13 cellular contexts compared by ENCODE assay signal in genomic region chr14:23915559-23915958, GRCh38.
"Had no signal": no experiment of that assay in that cellular context is flagged by ENCODE, and none has a peak within 500 bp of the region (broad histone marks: within the 10 kb centered on the region; RNA-seq: fewer than 3 reads in every experiment).

No MANE protein-coding gene starts in this region.

- H3K4me3 ChIP-seq: esophagus squamous epithelium, gastroesophageal sphincter, smooth muscle cell, transverse colon had no signal

- H3K27me3 ChIP-seq: esophagus squamous epithelium, gastroesophageal sphincter, transverse colon had no signal

- H3K4me1 ChIP-seq: esophagus squamous epithelium, transverse colon had no signal

- ATAC-seq: effector memory CD8-positive, alpha-beta T cell; naive thymus-derived CD4-positive, alpha-beta T cell had no signal

- DNase-seq: effector memory CD8-positive, alpha-beta T cell; esophagus squamous epithelium; glutamatergic neuron; immature natural killer cell; left ventricle myocardium superior; naive thymus-derived CD4-positive, alpha-beta T cell; right cardiac atrium; stimulated activated CD4-positive, alpha-beta T cell treated with anti-CD3 and anti-CD28 coated beads, Interleukin-2, amount 100 ng/mL, for 48 hours; stimulated activated naive CD4-positive, alpha-beta T cell treated with Interleukin-2 at 50 U/mL for 16 hours; transverse colon had no signal

- H3K27ac ChIP-seq: epithelial cell of prostate, esophagus squamous epithelium, transverse colon had no signal

- H3K36me3 ChIP-seq: esophagus squamous epithelium, gastroesophageal sphincter, transverse colon had no signal

- H3K9me3 ChIP-seq: esophagus squamous epithelium, gastroesophageal sphincter, transverse colon had no signal
